Comparison of ENCODE assay signal across 22 cellular contexts in the genomic region with DNA sequence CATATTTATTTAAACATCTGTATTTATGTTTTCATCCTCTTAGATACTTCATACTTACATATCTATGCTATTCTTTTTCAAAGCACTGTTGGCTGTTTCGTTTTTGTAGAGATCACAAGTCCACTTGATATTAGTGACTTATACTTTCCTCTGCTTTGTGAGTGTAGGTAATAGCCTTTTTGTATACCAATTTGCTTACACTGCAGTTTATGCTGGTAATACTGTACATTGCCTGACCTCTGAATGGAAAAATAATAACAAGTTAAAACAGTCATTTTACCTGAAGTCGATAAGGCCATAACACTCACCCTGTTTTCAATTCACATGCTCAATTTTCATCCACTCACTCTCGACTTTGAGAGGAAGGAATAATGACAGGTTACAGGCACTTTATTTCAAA.
"Had no signal": no experiment of that assay in that cellular context is flagged by ENCODE, and none has a peak within 500 bp of the region (broad histone marks: within the 10 kb centered on the region; RNA-seq: fewer than 3 reads in every experiment).

No MANE protein-coding gene starts in this region.

- FAIRE-seq: endometrium, pancreas had no signal

- H3K4me1 ChIP-seq: gastrocnemius medialis, heart right ventricle, neural progenitor cell, pancreas, prostate gland, stomach, transverse colon had no signal

- DNase-seq: effector memory CD4-positive, alpha-beta T cell; gastrocnemius medialis; heart right ventricle; hypothalamus; islet precursor cell; mammary epithelial cell; mucosa of descending colon; naive thymus-derived CD8-positive, alpha-beta T cell; nucleus accumbens; pancreas; stimulated activated CD4-positive, alpha-beta T cell treated with anti-CD3 and anti-CD28 coated beads, Interleukin-2, amount 100 ng/mL, for 24 hours; stimulated activated naive CD4-positive, alpha-beta T cell; stomach; substantia nigra; transverse colon had no signal

- H3K27me3 ChIP-seq: gastrocnemius medialis, heart right ventricle, neural progenitor cell, pancreas, stomach, transverse colon had no signal

- H3K9me3 ChIP-seq: gastrocnemius medialis, mucosa of descending colon, pancreas, prostate gland, stomach, thoracic aorta, transverse colon had no signal

- ATAC-seq: esophagus mucosa; gastrocnemius medialis; heart right ventricle; left lobe of liver; mucosa of descending colon; naive thymus-derived CD8-positive, alpha-beta T cell; pancreas; sciatic nerve had no signal

- H3K9ac ChIP-seq: neural progenitor cell had no signal

- H2AFZ ChIP-seq: neural progenitor cell had no signal

- H3K4me3 ChIP-seq: gastrocnemius medialis, heart right ventricle, mucosa of descending colon, neural progenitor cell, pancreas, prostate gland, stomach, thoracic aorta, transverse colon had no signal

- H3K36me3 ChIP-seq: gastrocnemius medialis, heart right ventricle, neural progenitor cell, pancreas, prostate gland, stomach, thoracic aorta, transverse colon had no signal

- H3K27ac ChIP-seq: gastrocnemius medialis, heart right ventricle, neural progenitor cell, pancreas, prostate gland, stomach, thoracic aorta, transverse colon had no signal

- H3K4me2 ChIP-seq: neural progenitor cell had no signal
